13 cellular contexts compared by ENCODE assay signal in the genomic region with DNA sequence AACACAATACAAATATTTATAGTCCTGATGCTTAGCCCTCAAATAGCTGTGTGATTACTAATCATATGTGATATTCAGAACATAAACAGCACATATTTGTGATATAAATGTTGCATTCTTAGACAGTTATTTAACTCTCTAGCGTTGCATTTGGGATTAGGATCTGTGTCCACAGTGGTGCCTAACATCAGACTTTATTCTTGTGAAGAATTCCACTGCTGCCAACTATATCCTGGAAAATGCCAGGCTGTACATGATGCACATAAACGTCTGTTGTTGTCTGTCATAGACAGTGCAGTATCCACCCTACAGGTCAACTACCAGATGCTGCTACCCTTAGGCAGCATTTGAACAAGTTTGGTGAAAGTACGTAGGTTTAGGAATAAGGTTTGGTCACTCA. TPM values are rescaled to one million over a fixed set of nuclear protein-coding genes. Genes with fewer than 3 reads are reported as not detected.
DNase-seq lines count a peak whose midpoint lies in the region; ATAC-seq and TF ChIP-seq lines count a peak whose summit lies in the region.
"Had no signal": no experiment of that assay in that cellular context is flagged by ENCODE, and none has a peak within 500 bp of the region (broad histone marks: within the 10 kb centered on the region; RNA-seq: fewer than 3 reads in every experiment).

No MANE protein-coding gene starts in this region.

- H3K4me3 Mint-ChIP-seq in osteocyte (ENCODE audit: unreplicated experiment) (no peak overlapping the region), CD14-positive monocyte (no peak overlapping the region)
- H3K4me3 Mint-ChIP-seq: activated CD4-positive, alpha-beta memory T cell treated with anti-CD3 and anti-CD28 coated beads, Interleukin-2, amount 10 ng/mL, durations not matched to agents 7 days and 5 days; natural killer cell had no signal

- H3K9me3 ChIP-seq in SJSA1 (replicated peaks), result no peaks in the 10 kb centered on the region
- no peaks in the 10 kb centered on the region for H3K9me3 ChIP-seq in fibroblast of lung (ENCODE audit: control insufficient read depth, insufficient read depth, low read depth, low read length)

- H3K4me1 ChIP-seq in SJSA1 (replicated peaks), result peaks cover 43% of the 10 kb centered on the region
- peaks cover 26% of the 10 kb centered on the region for H3K4me1 ChIP-seq in fibroblast of lung (ENCODE audit: control insufficient read depth, extremely low read depth, insufficient read depth, low read length)

- H3K27me3 Mint-ChIP-seq in osteocyte (ENCODE audit: unreplicated experiment) (no peaks in the 10 kb centered on the region), CD14-positive monocyte (ENCODE audit: low read depth in 3 of 3) (peaks cover 0 to 1% (median 0%) of the 10 kb centered on the region in 3 donors)

- no peak overlapping the region for H2AFZ ChIP-seq in fibroblast of lung (ENCODE audit: low read length)

- H3K9me3 Mint-ChIP-seq in osteocyte (ENCODE audit: unreplicated experiment), result peaks cover 4% of the 10 kb centered on the region
- peaks cover 0 to 2% (median 0%) of the 10 kb centered on the region in 7 donors for H3K9me3 Mint-ChIP-seq in CD14-positive monocyte
- H3K9me3 Mint-ChIP-seq: activated CD4-positive, alpha-beta memory T cell treated with anti-CD3 and anti-CD28 coated beads, Interleukin-2, amount 10 ng/mL, durations not matched to agents 7 days and 5 days; natural killer cell had no signal

- TF ChIP-seq CTCF in fibroblast of lung (conservative IDR thresholded peaks at IDR 0.05 in 1 of 2, IDR thresholded peaks at IDR 0.05 in 1 of 2; ENCODE audit: low read depth in 1 of 2, low read length in 2 of 2), result no peak
- no peak for TF ChIP-seq CTCF in osteocyte (IDR thresholded peaks at IDR 0.05)
- no peak for TF ChIP-seq CTCF in CD14-positive monocyte (IDR thresholded peaks at IDR 0.05)

- H3K27ac Mint-ChIP-seq in osteocyte (ENCODE audit: unreplicated experiment) (peak overlapping the region; percentile 87), CD14-positive monocyte (no peak overlapping the region)
- H3K27ac Mint-ChIP-seq: activated CD4-positive, alpha-beta memory T cell treated with anti-CD3 and anti-CD28 coated beads, Interleukin-2, amount 10 ng/mL, durations not matched to agents 7 days and 5 days; natural killer cell had no signal

- H3K27me3 ChIP-seq in SJSA1 (replicated peaks), result no peaks in the 10 kb centered on the region
- no peaks in the 10 kb centered on the region for H3K27me3 ChIP-seq in fibroblast of lung (ENCODE audit: control insufficient read depth, insufficient read depth, low read length)

- H3K79me2 ChIP-seq in fibroblast of lung (ENCODE audit: control insufficient read depth, insufficient read depth, low read length), result no peaks in the 10 kb centered on the region

- H3K36me3 Mint-ChIP-seq in osteocyte (ENCODE audit: unreplicated experiment), result peaks cover 14% of the 10 kb centered on the region
- H3K36me3 Mint-ChIP-seq in CD14-positive monocyte, result no peaks in the 10 kb centered on the region
- H3K36me3 Mint-ChIP-seq: natural killer cell had no signal

- intact Hi-C loops in CD14-positive monocyte (cut with micrococcal nuclease), result no loop called here

- H3K4me3 ChIP-seq in SJSA1 (no peak overlapping the region), fibroblast of lung (replicated peaks in 1 of 4; ENCODE audit: control extremely low read depth in 1 of 4, insufficient read depth in 1 of 4, low read depth in 3 of 4, low read length in 4 of 4) (no peak overlapping the region)

- H3K4me1 Mint-ChIP-seq in osteocyte (ENCODE audit: unreplicated experiment) (peaks cover 73% of the 10 kb centered on the region), CD14-positive monocyte (no peaks in the 10 kb centered on the region)
- H3K4me1 Mint-ChIP-seq: activated CD4-positive, alpha-beta memory T cell treated with anti-CD3 and anti-CD28 coated beads, Interleukin-2, amount 10 ng/mL, durations not matched to agents 7 days and 5 days; natural killer cell had no signal

- peak; percentile 40 for DNase-seq in GM03348 (ENCODE audit: low spot score)
- DNase-seq in SJSA1 (ENCODE audit: low read depth in 1 of 2, low spot score in 2 of 2), result peak; percentile 47 to 60
- DNase-seq in fibroblast of lung (ENCODE audit: low read depth in 2 of 2), result peak; percentile 71 to 72
- DNase-seq in osteocyte (ENCODE audit: extremely low spot score, unreplicated experiment), result no peak
- no peak for DNase-seq in islet precursor cell
- no peak for DNase-seq in CD14-positive monocyte (ENCODE audit: low spot score)
- DNase-seq: activated CD4-positive, alpha-beta memory T cell treated with anti-CD3 and anti-CD28 coated beads, Interleukin-2, amount 10 ng/mL, durations not matched to agents 7 days and 5 days; effector CD8-positive, alpha-beta T cell; hypothalamus; left ventricle myocardium superior; natural killer cell had no signal

- ATAC-seq in HG02852 (IDR thresholded peaks at IDR 0.05; ENCODE audit: unreplicated experiment), result no peak
- ATAC-seq in HG02973 (IDR thresholded peaks at IDR 0.05; ENCODE audit: unreplicated experiment), result no peak
- ATAC-seq: left ventricle myocardium superior, natural killer cell had no signal

- no peaks in the 10 kb centered on the region for H4K20me1 ChIP-seq in fibroblast of lung (ENCODE audit: control insufficient read depth, extremely low read depth, insufficient read depth, low read length)

- peak overlapping the region; percentile 77 for H3K27ac ChIP-seq in SJSA1
- peak overlapping the region; percentile 61 for H3K27ac ChIP-seq in fibroblast of lung (ENCODE audit: insufficient read depth, low read length)

- H3K36me3 ChIP-seq in SJSA1 (peaks cover 10% of the 10 kb centered on the region), fibroblast of lung (ENCODE audit: control insufficient read depth, insufficient read depth, low read length) (no peaks in the 10 kb centered on the region)

- peak overlapping the region; percentile 49 for H3K4me2 ChIP-seq in fibroblast of lung (ENCODE audit: extremely low read depth, insufficient read depth, low read length)

- H3K9ac ChIP-seq in fibroblast of lung (ENCODE audit: insufficient read depth, low read length), result no peak overlapping the region

RNA-seq across cellular contexts. Expression of a gene that starts 39.0 kb away (rescaled TPM):
- total RNA-seq in SJSA1 (2014; rRNA removed; shearing (Covaris generic)), result 14.5 and 18.3 TPM in 2 replicates
- total RNA-seq in fibroblast of lung, result 1.8 and 6.1 TPM in 2 replicates
- 2.8 and 5.5 TPM in 2 replicates for polyA plus RNA-seq in fibroblast of lung
- 1.2 and 2.8 TPM in 2 replicates for polyA plus RNA-seq in fibroblast of lung (2012)
- 1.8 and 3.2 TPM in 2 replicates for polyA minus RNA-seq in fibroblast of lung (ENCODE audit: low replicate concordance)
- 11.4 TPM in 2 replicates for total RNA-seq in osteocyte
- not detected for polyA plus RNA-seq in CD14-positive monocyte
- total RNA-seq: activated CD4-positive, alpha-beta memory T cell treated with anti-CD3 and anti-CD28 coated beads, Interleukin-2, amount 10 ng/mL, durations not matched to agents 7 days and 5 days; natural killer cell had no signal

Comparison
In these comparisons a context has a peak if more than half of its experiments do, and no peak if none do; other contexts are left out.
1. DNase-seq: peak in GM03348 (single experiment), SJSA1 (2 of 2) and fibroblast of lung (2 of 2); none in osteocyte (single experiment), islet precursor cell (single experiment) and CD14-positive monocyte (single experiment).